In genomic region chr4:6855692-6856297, GRCh38 we compare ENCODE assay signal across 8 cellular contexts. TPM values are rescaled to one million over a fixed set of nuclear protein-coding genes. Genes with fewer than 3 reads are reported as not detected.
DNase-seq lines count a peak whose midpoint lies in the region; ATAC-seq and TF ChIP-seq lines count a peak whose summit lies in the region.

No MANE protein-coding gene starts in this region.

- CTCF ChIA-PET in naive thymus-derived CD4-positive, alpha-beta T cell (lab: Charles Lee), result no interaction called here
- CTCF ChIA-PET in RWPE1 (lab: Yijun Ruan, JAX), result interaction anchor here (0.5 kb wide), 1 partner anchor 338 kb away, joined by 3 read pairs; no protein-coding TSS in a partner anchor

- peaks cover 0 to 12% of the 10 kb centered on the region in 2 donors for H3K4me1 ChIP-seq in naive thymus-derived CD4-positive, alpha-beta T cell (ENCODE audit: control insufficient read depth in 2 of 2, insufficient read depth in 2 of 2, low read length in 2 of 2)
- peaks cover 3% of the 10 kb centered on the region for H3K4me1 ChIP-seq in suprapubic skin

- no peak for TF ChIP-seq CTCF in suprapubic skin (IDR thresholded peaks at IDR 0.05)
- TF ChIP-seq CTCF in RWPE1 (conservative IDR thresholded peaks at IDR 0.05; ENCODE audit: low read depth), result no peak

- peak; percentile 94 for ATAC-seq in HG02623 (IDR thresholded peaks at IDR 0.05; ENCODE audit: unreplicated experiment)
- ATAC-seq in naive thymus-derived CD4-positive, alpha-beta T cell, result peak; percentile 59

- peaks cover 3 to 34% (median 8%) of the 10 kb centered on the region in 3 experiments for H3K36me3 ChIP-seq in naive thymus-derived CD4-positive, alpha-beta T cell (ENCODE audit: control insufficient read depth in 2 of 3, insufficient read depth in 3 of 3, low read length in 3 of 3)
- H3K36me3 ChIP-seq in suprapubic skin, result peaks cover 9% of the 10 kb centered on the region

- peaks cover 0 to 9% (median 0%) of the 10 kb centered on the region in 3 experiments for H3K9me3 ChIP-seq in naive thymus-derived CD4-positive, alpha-beta T cell (ENCODE audit: control insufficient read depth in 2 of 3, low read length in 3 of 3)
- no peaks in the 10 kb centered on the region for H3K9me3 ChIP-seq in suprapubic skin

- no peak for TF ChIP-seq EP300 in suprapubic skin (IDR thresholded peaks at IDR 0.05)

- POLR2A ChIA-PET in naive thymus-derived CD4-positive, alpha-beta T cell (lab: Charles Lee), result no interaction called here
- POLR2A ChIA-PET in RWPE1 (lab: Yijun Ruan, JAX; ENCODE audit: low non-redundant PET), result no interaction called here

- peaks cover 0 to 6% (median 0%) of the 10 kb centered on the region in 11 donors for H3K9me3 Mint-ChIP-seq in naive thymus-derived CD4-positive, alpha-beta T cell

- TF ChIP-seq POLR2A in suprapubic skin (IDR thresholded peaks at IDR 0.05), result no peak

- H3K36me3 Mint-ChIP-seq in naive thymus-derived CD4-positive, alpha-beta T cell, result peaks cover 5 to 32% (median 30%) of the 10 kb centered on the region in 5 donors

- peak overlapping the region in 1 of 10 donors; percentile 11 for H3K4me3 Mint-ChIP-seq in naive thymus-derived CD4-positive, alpha-beta T cell

- peak; percentile 29 for DNase-seq in stimulated activated CD4-positive, alpha-beta T cell treated with anti-CD3 and anti-CD28 coated beads, Interleukin-15, amount 100 ng/mL, for 24 hours
- no peak for DNase-seq in stimulated activated CD4-positive, alpha-beta T cell treated with anti-CD3 and anti-CD28 coated beads, Interleukin-12 subunit alpha, Interleukin-12 subunit beta, amount 100 ng/mL, for 4 hours
- DNase-seq in NCI-H2081 (lab: John Stamatoyannopoulos, UW) (peak; percentile 41 to 73), amniotic stem cell (lab: John Stamatoyannopoulos, UW) (peak; percentile 50), suprapubic skin (ENCODE audit: low spot score in 2 of 2) (no peak), RWPE1 (ENCODE audit: low spot score) (no peak)
- DNase-seq in naive thymus-derived CD4-positive, alpha-beta T cell, result no peak

- intact Hi-C loops in naive thymus-derived CD4-positive, alpha-beta T cell (cut with micrococcal nuclease), result no loop called here

- H3K27me3 ChIP-seq in naive thymus-derived CD4-positive, alpha-beta T cell (ENCODE audit: control insufficient read depth in 2 of 2, insufficient read depth in 2 of 2, low read length in 2 of 2), result no peaks in the 10 kb centered on the region
- no peaks in the 10 kb centered on the region for H3K27me3 ChIP-seq in suprapubic skin

- H3K4me3 ChIP-seq in naive thymus-derived CD4-positive, alpha-beta T cell (ENCODE audit: low read length), result no peak overlapping the region
- no peak overlapping the region for H3K4me3 ChIP-seq in suprapubic skin

- H3K27ac ChIP-seq in naive thymus-derived CD4-positive, alpha-beta T cell (ENCODE audit: low read depth, low read length), result no peak overlapping the region
- H3K27ac ChIP-seq in suprapubic skin (no peak overlapping the region), RWPE1 (no peak overlapping the region)

- WGBS in suprapubic skin, result 79% methylated on average over 11 of the region's 11 CpGs

- H3K27ac Mint-ChIP-seq in naive thymus-derived CD4-positive, alpha-beta T cell, result peak overlapping the region in 4 of 9 donors; percentile 5 to 53 (median 46)

- H3K4me1 Mint-ChIP-seq in naive thymus-derived CD4-positive, alpha-beta T cell, result peaks cover 5 to 23% (median 9%) of the 10 kb centered on the region in 7 donors

- no peaks in the 10 kb centered on the region for H3K27me3 Mint-ChIP-seq in naive thymus-derived CD4-positive, alpha-beta T cell

RNA-seq across cellular contexts. Expression of gene TBC1D14, which starts 53.8 kb away (rescaled TPM):
- 10 to 100 TPM; 42.9 to 72.2 (median 58.3) TPM for total RNA-seq in naive thymus-derived CD4-positive, alpha-beta T cell
- polyA plus RNA-seq in naive thymus-derived CD4-positive, alpha-beta T cell, result 10 to 100 TPM; 34.4 to 53.5 TPM
- total RNA-seq in suprapubic skin, result 100 to 1,000 TPM in 2 of 4 donors, 10 to 100 TPM in 2; 55.0 to 111 (median 97.9) TPM

Comparison
In these comparisons a context has a peak if more than half of its experiments do, and no peak if none do; other contexts are left out.
1. DNase-seq: peak in stimulated activated CD4-positive, alpha-beta T cell treated with anti-CD3 and anti-CD28 coated beads, Interleukin-15, amount 100 ng/mL, for 24 hours (single experiment), NCI-H2081 (2 of 2) and amniotic stem cell (single experiment); none in stimulated activated CD4-positive, alpha-beta T cell treated with anti-CD3 and anti-CD28 coated beads, Interleukin-12 subunit alpha, Interleukin-12 subunit beta, amount 100 ng/mL, for 4 hours (single experiment), naive thymus-derived CD4-positive, alpha-beta T cell (0 of 9), suprapubic skin (0 of 2) and RWPE1 (single experiment).